16 cellular contexts compared by ENCODE assay signal in genomic region chr5:116528519-116529234, GRCh38. TPM values are rescaled to one million over a fixed set of nuclear protein-coding genes. Genes with fewer than 3 reads are reported as not detected.
A peak's percentile ranks its signal among the peaks of the same experiment; 100 is the strongest.
DNase-seq lines count a peak whose midpoint lies in the region; ATAC-seq and TF ChIP-seq lines count a peak whose summit lies in the region.
"Had no signal": no experiment of that assay in that cellular context is flagged by ENCODE, and none has a peak within 500 bp of the region (broad histone marks: within the 10 kb centered on the region; RNA-seq: fewer than 3 reads in every experiment).

No MANE protein-coding gene starts in this region.

- TF ChIP-seq CTCF in BE2C (IDR thresholded peaks at IDR 0.05; ENCODE audit: low read depth, low read length): peak; percentile 12; the same call in 1 of the 2 replicates

- peak overlapping the region; percentile 17 for H3K27ac ChIP-seq in muscle layer of colon (ENCODE audit: low read depth, low read length)
- H3K27ac ChIP-seq in CD8-positive, alpha-beta memory T cell (ENCODE audit: low read depth, low read length): no peak overlapping the region
- H3K27ac ChIP-seq: upper lobe of right lung had no signal

- H3K27me3 ChIP-seq in BE2C (no peaks in the 10 kb centered on the region), muscle layer of colon (ENCODE audit: control insufficient read depth in 1 of 2, insufficient read depth in 2 of 2, low read length in 2 of 2) (no peaks in the 10 kb centered on the region)
- no peaks in the 10 kb centered on the region for H3K27me3 ChIP-seq in CD8-positive, alpha-beta memory T cell (ENCODE audit: insufficient read depth, low read length, poor library complexity, severe bottlenecking)
- H3K27me3 ChIP-seq: upper lobe of right lung had no signal

- H3K27me3 Mint-ChIP-seq in CD8-positive, alpha-beta memory T cell: no peaks in the 10 kb centered on the region
- H3K27me3 Mint-ChIP-seq: natural killer cell treated with Interleukin-12 subunit alpha and Interleukin-12 subunit beta and Interleukin-15 and Interleukin-18, amount 100 ng/mL, for 72 hours had no signal

- no peaks in the 10 kb centered on the region for H3K9me3 Mint-ChIP-seq in CD8-positive, alpha-beta memory T cell
- H3K9me3 Mint-ChIP-seq: activated T-helper 2 cell treated with anti-CD3 and anti-CD28 coated beads, Interferon-gamma antibody, Interleukin-2, Interleukin-4, amounts not matched to agents 10 μg/mL and 5 μg/mL and 100 μg/mL, durations not matched to agents 14 hours and 24 hours and 36 hours; natural killer cell treated with Interleukin-12 subunit alpha and Interleukin-12 subunit beta and Interleukin-15 and Interleukin-18, amount 100 ng/mL, for 72 hours had no signal

- ATAC-seq in GM19328 (IDR thresholded peaks at IDR 0.05; ENCODE audit: unreplicated experiment) (no peak), GM21360 (IDR thresholded peaks at IDR 0.05; ENCODE audit: unreplicated experiment) (no peak)
- ATAC-seq: K562; natural killer cell treated with Interleukin-12 subunit alpha and Interleukin-12 subunit beta and Interleukin-15 and Interleukin-18, amount 100 ng/mL, for 72 hours; upper lobe of right lung had no signal

- no peaks in the 10 kb centered on the region for H3K4me1 Mint-ChIP-seq in CD8-positive, alpha-beta memory T cell

- no peaks in the 10 kb centered on the region for H3K36me3 ChIP-seq in BE2C
- H3K36me3 ChIP-seq in muscle layer of colon (ENCODE audit: insufficient read depth, low read length): no peaks in the 10 kb centered on the region
- no peaks in the 10 kb centered on the region for H3K36me3 ChIP-seq in CD8-positive, alpha-beta memory T cell (ENCODE audit: insufficient read depth, low read length)
- H3K36me3 ChIP-seq: upper lobe of right lung had no signal

- CTCF ChIA-PET in CD8-positive, alpha-beta memory T cell (lab: Charles Lee): no interaction called here

- H3K9me3 ChIP-seq in BE2C (no peaks in the 10 kb centered on the region), muscle layer of colon (ENCODE audit: low read length) (no peaks in the 10 kb centered on the region)
- H3K9me3 ChIP-seq in CD8-positive, alpha-beta memory T cell (ENCODE audit: low read length): no peaks in the 10 kb centered on the region
- H3K9me3 ChIP-seq: upper lobe of right lung had no signal

- peak; percentile 71 for DNase-seq in BE2C
- peak; percentile 41 for DNase-seq in NCI-H1694 treated with DMSO at 0.1 percent for 48 hours (lab: John Stamatoyannopoulos, UW)
- peak; percentile 7 for DNase-seq in cerebellum (ENCODE audit: low spot score)
- DNase-seq in CD8-positive, alpha-beta memory T cell: no peak
- no peak for DNase-seq in NCI-H510A (lab: John Stamatoyannopoulos, UW)
- DNase-seq: activated CD4-positive, alpha-beta T cell treated with anti-CD3 and anti-CD28 coated beads, Interleukin-2, amount 50 U/mL, for 48 hours; DMS79 treated with DMSO at 0.1 percent for 48 hours; NCI-H2029; OCI-M1; upper lobe of right lung had no signal

- no peak overlapping the region for H3K4me3 Mint-ChIP-seq in CD8-positive, alpha-beta memory T cell
- H3K4me3 Mint-ChIP-seq: natural killer cell treated with Interleukin-12 subunit alpha and Interleukin-12 subunit beta and Interleukin-15 and Interleukin-18, amount 100 ng/mL, for 72 hours had no signal

- H3K4me1 ChIP-seq in BE2C (peaks cover 45% of the 10 kb centered on the region), muscle layer of colon (ENCODE audit: insufficient read depth, low read length) (peaks cover 62% of the 10 kb centered on the region)
- H3K4me1 ChIP-seq in CD8-positive, alpha-beta memory T cell (ENCODE audit: insufficient read depth, low read length): no peaks in the 10 kb centered on the region

- peaks cover 0 to 4% (median 0%) of the 10 kb centered on the region in 3 donors for H3K36me3 Mint-ChIP-seq in CD8-positive, alpha-beta memory T cell
- H3K36me3 Mint-ChIP-seq: natural killer cell treated with Interleukin-12 subunit alpha and Interleukin-12 subunit beta and Interleukin-15 and Interleukin-18, amount 100 ng/mL, for 72 hours had no signal

- no peak overlapping the region for H3K27ac Mint-ChIP-seq in CD8-positive, alpha-beta memory T cell
- H3K27ac Mint-ChIP-seq: activated T-helper 2 cell treated with anti-CD3 and anti-CD28 coated beads, Interferon-gamma antibody, Interleukin-2, Interleukin-4, amounts not matched to agents 10 μg/mL and 5 μg/mL and 100 μg/mL, durations not matched to agents 14 hours and 24 hours and 36 hours; natural killer cell treated with Interleukin-12 subunit alpha and Interleukin-12 subunit beta and Interleukin-15 and Interleukin-18, amount 100 ng/mL, for 72 hours had no signal

- POLR2A ChIA-PET in CD8-positive, alpha-beta memory T cell (lab: Charles Lee): no interaction called here

- H3K9ac ChIP-seq in muscle layer of colon (ENCODE audit: low read length): no peak overlapping the region

- peak overlapping the region; percentile 27 for H3K4me3 ChIP-seq in BE2C (ENCODE audit: low read depth, low read length)
- peak overlapping the region in 1 of 2 donors; percentile 36 for H3K4me3 ChIP-seq in muscle layer of colon (ENCODE audit: low read depth in 1 of 2, low read length in 2 of 2)
- no peak overlapping the region for H3K4me3 ChIP-seq in CD8-positive, alpha-beta memory T cell (ENCODE audit: low read length)
- H3K4me3 ChIP-seq: K562, upper lobe of right lung had no signal

RNA-seq across cellular contexts. Expression of gene SEMA6A, which starts 45.9 kb away (rescaled TPM):
- 112 TPM for polyA plus RNA-seq in BE2C (2012; ENCODE audit: insufficient read depth, insufficient read length, low read depth)
- 181 TPM for total RNA-seq in cerebellum
- not detected for total RNA-seq in CD8-positive, alpha-beta memory T cell
- 0.49 TPM for polyA plus RNA-seq in CD8-positive, alpha-beta memory T cell
- total RNA-seq: activated T-helper 2 cell treated with anti-CD3 and anti-CD28 coated beads, Interferon-gamma antibody, Interleukin-2, Interleukin-4, amounts not matched to agents 10 μg/mL and 5 μg/mL and 100 μg/mL, durations not matched to agents 14 hours and 24 hours and 36 hours; natural killer cell treated with Interleukin-12 subunit alpha and Interleukin-12 subunit beta and Interleukin-15 and Interleukin-18, amount 100 ng/mL, for 72 hours had no signal

Comparison
In these comparisons a context has a peak if more than half of its experiments do, and no peak if none do; other contexts are left out.
1. DNase-seq: peak in BE2C (single experiment), NCI-H1694 treated with DMSO at 0.1 percent for 48 hours (single experiment) and cerebellum (single experiment); none in CD8-positive, alpha-beta memory T cell (0 of 5) and NCI-H510A (single experiment).
2. RNA of gene SEMA6A, which starts 45.9 kb away (total RNA-seq): 181 TPM in cerebellum (single experiment); not detected in CD8-positive, alpha-beta memory T cell; every median in the first group is over 100 times any median in the second.